Comparison of ENCODE assay signal across 20 cellular contexts in the genomic region with DNA sequence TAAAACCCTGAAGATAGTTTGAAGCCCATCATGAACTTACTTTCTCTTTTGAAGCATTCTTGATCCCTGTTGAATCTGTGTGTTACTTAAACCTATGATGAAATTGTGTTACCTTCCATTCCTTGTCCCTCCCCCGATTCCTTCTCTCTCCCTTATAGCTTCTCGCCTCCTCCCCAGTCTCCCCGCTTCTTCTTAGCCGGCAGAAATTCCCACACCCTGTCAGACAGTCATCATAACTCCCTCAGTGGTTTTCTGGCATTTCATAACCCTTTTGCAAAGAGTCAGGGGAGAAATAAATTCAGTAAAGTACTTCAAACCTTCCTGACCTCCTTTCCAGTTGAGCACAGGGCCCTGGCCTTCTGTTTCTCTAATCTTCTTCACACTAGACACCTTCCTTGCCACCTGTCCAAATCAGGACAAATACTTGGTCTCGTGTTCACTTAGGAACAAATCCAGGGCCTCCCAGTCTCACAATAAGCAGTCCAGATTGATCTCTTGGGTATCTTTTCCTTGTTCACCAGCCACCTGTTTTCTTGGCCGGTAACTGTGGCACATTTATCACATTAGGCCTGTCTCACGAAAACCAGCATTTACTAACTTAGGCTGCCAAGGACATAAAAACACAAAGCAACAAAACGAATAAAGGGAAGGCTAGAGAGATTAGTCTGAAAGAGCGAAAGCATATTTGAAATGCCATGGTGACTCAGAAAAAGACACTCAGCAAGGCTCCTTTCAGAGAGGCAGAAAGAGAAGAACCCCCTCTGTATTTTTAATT.
DNase-seq lines count a peak whose midpoint lies in the region; ATAC-seq, FAIRE-seq and TF ChIP-seq lines count a peak whose summit lies in the region.
"Had no signal": no experiment of that assay in that cellular context is flagged by ENCODE, and none has a peak within 500 bp of the region (broad histone marks: within the 10 kb centered on the region; RNA-seq: fewer than 3 reads in every experiment).

No MANE protein-coding gene starts in this region.

- TF ChIP-seq CTCF in WERI-Rb-1 (IDR thresholded peaks at IDR 0.05; ENCODE audit: low read depth, low read length) (no peak), fibroblast of the aortic adventitia (IDR thresholded peaks at IDR 0.05; ENCODE audit: insufficient read depth, low read length) (no peak), pancreas (IDR thresholded peaks at IDR 0.05) (no peak), suprapubic skin (IDR thresholded peaks at IDR 0.05) (no peak), right lobe of liver (IDR thresholded peaks at IDR 0.05) (no peak)

- H3K4me3 ChIP-seq in WERI-Rb-1 (ENCODE audit: low read depth, low read length) (no peak overlapping the region), fibroblast of the aortic adventitia (ENCODE audit: low read depth, low read length) (no peak overlapping the region), pancreas (no peak overlapping the region), suprapubic skin (no peak overlapping the region), right lobe of liver (no peak overlapping the region)
- H3K4me3 ChIP-seq: colonic mucosa had no signal

- intact Hi-C loops in pancreas (cut with DNase I) (no loop called here), right lobe of liver (cut with DNase I) (no loop called here)

- H3K27ac ChIP-seq in WERI-Rb-1 = peak overlapping the region; percentile 45
- peak overlapping the region in 3 of 4 donors; percentile 42 to 68 (median 53) for H3K27ac ChIP-seq in pancreas
- H3K27ac ChIP-seq in suprapubic skin = no peak overlapping the region
- no peak overlapping the region for H3K27ac ChIP-seq in right lobe of liver
- H3K27ac ChIP-seq: colonic mucosa had no signal

- peak; percentile 41 for FAIRE-seq in pancreas (lab: Jason Lieb, UNC)
- FAIRE-seq: HTR-8/SVneo had no signal

- H3K27me3 ChIP-seq in WERI-Rb-1 (ENCODE audit: insufficient read depth, low read depth, severe bottlenecking) (no peaks in the 10 kb centered on the region), pancreas (no peaks in the 10 kb centered on the region), suprapubic skin (no peaks in the 10 kb centered on the region), right lobe of liver (no peaks in the 10 kb centered on the region)
- H3K27me3 ChIP-seq: BE2C, colonic mucosa had no signal

- ATAC-seq in pancreas (peak; percentile 81 to 94 (median 90)), GM19324 (IDR thresholded peaks at IDR 0.05; ENCODE audit: low FRiP score, unreplicated experiment) (no peak), right lobe of liver (no peak)
- ATAC-seq: left cardiac atrium, natural killer cell had no signal

- TF ChIP-seq POLR2A in suprapubic skin (IDR thresholded peaks at IDR 0.05) (no peak), right lobe of liver (IDR thresholded peaks at IDR 0.05) (no peak)

- no peak for TF ChIP-seq EP300 in suprapubic skin (IDR thresholded peaks at IDR 0.05)

- H3K9me3 ChIP-seq in WERI-Rb-1 (ENCODE audit: severe bottlenecking) = no peaks in the 10 kb centered on the region
- H3K9me3 ChIP-seq in pancreas = no peaks in the 10 kb centered on the region
- no peaks in the 10 kb centered on the region for H3K9me3 ChIP-seq in suprapubic skin
- no peaks in the 10 kb centered on the region for H3K9me3 ChIP-seq in right lobe of liver
- H3K9me3 ChIP-seq: BE2C, colonic mucosa had no signal

- peaks cover 0 to 11% (median 8%) of the 10 kb centered on the region in 3 donors for H3K4me1 ChIP-seq in pancreas
- H3K4me1 ChIP-seq in suprapubic skin = no peaks in the 10 kb centered on the region
- no peaks in the 10 kb centered on the region for H3K4me1 ChIP-seq in right lobe of liver
- H3K4me1 ChIP-seq: BE2C, colonic mucosa had no signal

- peak; percentile 3 for DNase-seq in EL
- DNase-seq in WERI-Rb-1 = peak; percentile 41
- peak; percentile 11 for DNase-seq in fibroblast of the aortic adventitia (ENCODE audit: low read depth)
- DNase-seq in pancreas = peak in 3 of 6 donors; percentile 24 to 37 (median 34)
- no peak for DNase-seq in glomerular visceral epithelial cell (ENCODE audit: extremely low spot score)
- DNase-seq in suprapubic skin (ENCODE audit: low spot score in 2 of 2) = no peak
- no peak for DNase-seq in right lobe of liver
- DNase-seq: activated CD4-positive, alpha-beta T cell treated with anti-CD3 and anti-CD28 coated beads for 4 hours; activated naive CD8-positive, alpha-beta T cell treated with anti-CD3 and anti-CD28 coated beads for 36 hours; activated T-cell treated with anti-CD3 and anti-CD28 coated beads, Interleukin-2, amount 50 U/mL, for 1 hour; BE2C; colonic mucosa; DMS153; left cardiac atrium; MV-4-11; natural killer cell; SHP77; stimulated activated CD4-positive, alpha-beta T cell treated with anti-CD3 and anti-CD28 coated beads, Interleukin-12 subunit alpha, Interleukin-12 subunit beta, amount 100 ng/mL, for 4 hours had no signal

- no peaks in the 10 kb centered on the region for H3K36me3 ChIP-seq in WERI-Rb-1
- no peaks in the 10 kb centered on the region for H3K36me3 ChIP-seq in pancreas
- H3K36me3 ChIP-seq in suprapubic skin = no peaks in the 10 kb centered on the region
- H3K36me3 ChIP-seq in right lobe of liver = no peaks in the 10 kb centered on the region
- H3K36me3 ChIP-seq: BE2C, colonic mucosa had no signal

- 11 to 25% methylated on average over 9 of the region's 9 CpGs for WGBS in pancreas, 2 donors
- 67% methylated on average over 9 of the region's 9 CpGs for WGBS in suprapubic skin
- WGBS in right lobe of liver (ENCODE audit: insufficient coverage, low coverage, low lambda C conversion rate, missing lambda C conversion rate) = 70% methylated on average over 7 of the region's 9 CpGs

Comparison
In these comparisons a context has a peak if more than half of its experiments do, and no peak if none do; other contexts are left out.
1. DNase-seq: peak in EL (single experiment), WERI-Rb-1 (single experiment) and fibroblast of the aortic adventitia (single experiment); none in glomerular visceral epithelial cell (single experiment), suprapubic skin (0 of 2) and right lobe of liver (0 of 3).
2. H3K27ac ChIP-seq: peak in WERI-Rb-1 (single experiment) and pancreas (3 of 4); none in suprapubic skin (single experiment) and right lobe of liver (0 of 3).
3. ATAC-seq: peak in pancreas (4 of 4); none in GM19324 (single experiment) and right lobe of liver (0 of 4).